In genomic region chr3:62493116-62493801, GRCh38 we compare ENCODE assay signal across 1 cellular context.
TF ChIP-seq lines count a peak whose summit lies in the region.

No MANE protein-coding gene starts in this region.

TF ChIP-seq in GM12878, 131 proteins besides CTCF, POLR2A, EP300 and RAD21 (continued from another document):
- TF ChIP-seq ZBTB4 (CRISPR knock-in tag; IDR thresholded peaks at IDR 0.05) (no peak), NFIC (IDR thresholded peaks at IDR 0.05; ENCODE audit: low read depth, low read length) (no peak)
